In genomic region chr3:30258426-30259392, GRCh38 we compare ENCODE assay signal across 12 cellular contexts.
DNase-seq lines count a peak whose midpoint lies in the region; ATAC-seq and TF ChIP-seq lines count a peak whose summit lies in the region.
"Had no signal": no experiment of that assay in that cellular context is flagged by ENCODE, and none has a peak within 500 bp of the region (broad histone marks: within the 10 kb centered on the region; RNA-seq: fewer than 3 reads in every experiment).

No MANE protein-coding gene starts in this region.

- peak; percentile 61 to 71 for TF ChIP-seq RAD21 in liver (IDR thresholded peaks at IDR 0.05)

- H3K4me1 ChIP-seq in Panc1 (ENCODE audit: control insufficient read depth, insufficient read depth, low read length): no peaks in the 10 kb centered on the region
- peaks cover 0 to 8% (median 1%) of the 10 kb centered on the region in 4 donors for H3K4me1 ChIP-seq in liver (ENCODE audit: control insufficient read depth in 4 of 4, insufficient read depth in 4 of 4, low read length in 3 of 4)

- ATAC-seq in Panc1: peak; percentile 87
- no peak for ATAC-seq in omental fat pad (ENCODE audit: low FRiP score)
- ATAC-seq: activated naive CD8-positive, alpha-beta T cell treated with anti-CD3 and anti-CD28 coated beads, Interleukin-2, amount 50 U/mL, for 24 hours had no signal

- TF ChIP-seq CTCF in Panc1 (IDR thresholded peaks at IDR 0.05): no peak
- no peak for TF ChIP-seq CTCF in liver (IDR thresholded peaks at IDR 0.05; ENCODE audit: low read depth, low read length, missing input control)
- TF ChIP-seq CTCF in omental fat pad (IDR thresholded peaks at IDR 0.05): no peak
- TF ChIP-seq CTCF in coronary artery (IDR thresholded peaks at IDR 0.05): no peak

- in situ Hi-C loops in Panc1 (cut with HindIII; ENCODE audit: low pct_unique_long_range_greater_than_20kb, low sequenced_read_pairs): no loop called here

- WGBS in liver: 49% methylated on average over 4 of the region's 4 CpGs

- intact Hi-C loops in Panc1 (cut with micrococcal nuclease; ENCODE audit: unreplicated experiment): no loop called here

- no peaks in the 10 kb centered on the region for H3K27me3 ChIP-seq in Panc1 (ENCODE audit: control insufficient read depth, insufficient read depth, low read length)
- H3K27me3 ChIP-seq in liver (ENCODE audit: control insufficient read depth in 4 of 4, insufficient read depth in 4 of 4, low read length in 3 of 4): no peaks in the 10 kb centered on the region

- H3K4me3 ChIP-seq in Panc1 (ENCODE audit: low read depth in 2 of 2, low read length in 2 of 2) (no peak overlapping the region), liver (ENCODE audit: low read depth in 1 of 3, low read length in 3 of 3) (no peak overlapping the region), coronary artery (no peak overlapping the region)

- POLR2A ChIA-PET in Panc1 (lab: Charles Lee): interaction anchor here (0.5 kb wide), 2 partner anchors 99 to 238 kb away, joined by 4 to 5 read pairs; no protein-coding TSS in a partner anchor

- no peaks in the 10 kb centered on the region for H3K9me3 ChIP-seq in Panc1 (ENCODE audit: control insufficient read depth, insufficient read depth, low read depth, low read length)
- H3K9me3 ChIP-seq in liver (ENCODE audit: control insufficient read depth in 4 of 4, low read length in 3 of 4): no peaks in the 10 kb centered on the region

- no peaks in the 10 kb centered on the region for H3K36me3 ChIP-seq in Panc1 (ENCODE audit: control insufficient read depth, insufficient read depth, low read length)
- no peaks in the 10 kb centered on the region for H3K36me3 ChIP-seq in liver (ENCODE audit: control insufficient read depth in 4 of 4, insufficient read depth in 3 of 4, low read depth in 1 of 4, low read length in 3 of 4)

- BruUV-seq in Panc1 (replicated peaks; lab: Mats Ljungman, UMichigan): no TSS peak

- H3K27ac ChIP-seq in Panc1 (ENCODE audit: low read length) (no peak overlapping the region; the same call in 1 of the 2 replicates), liver (ENCODE audit: low read depth in 1 of 2, low read length in 2 of 2) (no peak overlapping the region), coronary artery (no peak overlapping the region)

- DNase-seq in DMS79 (lab: John Stamatoyannopoulos, UW) (peak; percentile 44), NCI-H146 treated with DMSO at 0.1 percent for 48 hours (lab: John Stamatoyannopoulos, UW; ENCODE audit: unreplicated experiment) (peak; percentile 98), Panc1 (ENCODE audit: low read depth, low spot score) (peak; percentile 47), omental fat pad (ENCODE audit: low spot score) (no peak), inferior parietal cortex (ENCODE audit: extremely low spot score) (no peak), coronary artery (ENCODE audit: low spot score) (no peak), NCI-H226 (no peak)
- DNase-seq: activated naive CD8-positive, alpha-beta T cell treated with anti-CD3 and anti-CD28 coated beads, Interleukin-2, amount 50 U/mL, for 24 hours; NCI-H446; Right ventricle myocardium superior; stimulated activated naive CD4-positive, alpha-beta T cell treated with Interleukin-2 at 50 U/mL for 16 hours had no signal

- CTCF ChIA-PET in Panc1 (lab: Charles Lee): no interaction called here

- H3K9ac ChIP-seq in liver (ENCODE audit: low read depth in 1 of 2, low read length in 2 of 2): no peak overlapping the region

TF ChIP-seq in liver, 16 proteins besides CTCF, POLR2A, EP300 and RAD21:
- TF ChIP-seq HNF4G (IDR thresholded peaks at IDR 0.05) (peak; percentile 73), MAX (IDR thresholded peaks at IDR 0.05) (peak; percentile 88), ATF3 (IDR thresholded peaks at IDR 0.05) (peak; percentile 28), REST (IDR thresholded peaks at IDR 0.05) (peak; percentile 45), GABPA (IDR thresholded peaks at IDR 0.05 in 1 of 2, conservative IDR thresholded peaks at IDR 0.05 in 1 of 2) (peak in 1 of 2 donors; percentile 47), SP1 (IDR thresholded peaks at IDR 0.05) (peak; percentile 88), FOXA2 (IDR thresholded peaks at IDR 0.05) (peak; percentile 98), RXRA (IDR thresholded peaks at IDR 0.05) (peak; percentile 59 to 76), HNF4A (conservative IDR thresholded peaks at IDR 0.05) (peak; percentile 72 to 92), FOXA1 (IDR thresholded peaks at IDR 0.05) (peak; percentile 96), NR2F2 (IDR thresholded peaks at IDR 0.05) (no peak), EGR1 (IDR thresholded peaks at IDR 0.05; ENCODE audit: low read depth in 2 of 2) (peak in 1 of 2 donors; percentile 78), ZBTB33 (IDR thresholded peaks at IDR 0.05) (peak; percentile 63), YY1 (IDR thresholded peaks at IDR 0.05) (peak; percentile 93), JUND (IDR thresholded peaks at IDR 0.05) (peak; percentile 31 to 46), TAF1 (conservative IDR thresholded peaks at IDR 0.05) (no peak)

Comparison
In these comparisons a context has a peak if more than half of its experiments do, and no peak if none do; other contexts are left out.
1. DNase-seq: peak in DMS79 (single experiment), NCI-H146 treated with DMSO at 0.1 percent for 48 hours (single experiment) and Panc1 (single experiment); none in omental fat pad (single experiment), inferior parietal cortex (single experiment), coronary artery (single experiment) and NCI-H226 (single experiment).